Comparison of ENCODE assay signal across 9 cellular contexts in genomic region chr3:123449092-123449985, GRCh38. TPM values are rescaled to one million over a fixed set of nuclear protein-coding genes. Genes with fewer than 3 reads are reported as not detected.
DNase-seq lines count a peak whose midpoint lies in the region; ATAC-seq and TF ChIP-seq lines count a peak whose summit lies in the region.
"Had no signal": no experiment of that assay in that cellular context is flagged by ENCODE, and none has a peak within 500 bp of the region (broad histone marks: within the 10 kb centered on the region; RNA-seq: fewer than 3 reads in every experiment).

No MANE protein-coding gene starts in this region.

- no peak for TF ChIP-seq POLR2A in adrenal gland (IDR thresholded peaks at IDR 0.05)

- no peaks in the 10 kb centered on the region for H3K79me2 ChIP-seq in Karpas-422 (ENCODE audit: low read length)

- H3K4me3 ChIP-seq in adrenal gland (peak overlapping the region in 2 of 4 donors; percentile 49 to 81), iPS DF 6.9 (ENCODE audit: low read length) (peak overlapping the region; percentile 63; the same call in 1 of the 2 replicates), retinal pigment epithelial cell (ENCODE audit: low read length) (peak overlapping the region; percentile 49), Karpas-422 (ENCODE audit: low read length) (no peak overlapping the region)

- no peak for ATAC-seq in GM21390 (IDR thresholded peaks at IDR 0.05; ENCODE audit: unreplicated experiment)

- peaks cover 7% of the 10 kb centered on the region for H3K27me3 ChIP-seq in adrenal gland
- peaks cover 3% of the 10 kb centered on the region; the same call in 1 of the 2 replicates for H3K27me3 ChIP-seq in iPS DF 6.9 (ENCODE audit: control insufficient read depth, insufficient read depth, low read length)
- no peaks in the 10 kb centered on the region for H3K27me3 ChIP-seq in Karpas-422 (ENCODE audit: low read length)

- H3K27ac Mint-ChIP-seq in T-helper 2 cell treated with Interferon-gamma antibody and Interleukin-4, amounts not matched to agents 5 μg/mL and 100 μg/mL, for 36 hours = no peak overlapping the region

- WGBS in adrenal gland, 4 donors = 0 to 1% (median 0%) methylated on average over 1 to 102 of the region's 114 CpGs
- no CpG with 5 or more reads among the region's 114 CpGs for whole genome bisulfite sequencing in iPS DF 6.9 (ENCODE audit: insufficient coverage, insufficient read length)

- DNase-seq in ACHN (peak; percentile 9), GM13977 (ENCODE audit: low spot score) (peak; percentile 70), adrenal gland (peak in 4 of 7 donors; percentile 11 to 30 (median 26)), iPS DF 6.9 (ENCODE audit: low read depth, low spot score) (no peak), retinal pigment epithelial cell (ENCODE audit: low read depth) (no peak), Karpas-422 (no peak)
- no peak for DNase-seq in T-helper 2 cell treated with Interferon-gamma antibody and Interleukin-4, amounts not matched to agents 5 μg/mL and 100 μg/mL, for 36 hours (ENCODE audit: low spot score)

- in situ Hi-C loops in ACHN (cut with HindIII; ENCODE audit: low pct_ligation_motif_present, low pct_unique_long_range_greater_than_20kb, low sequenced_read_pairs) = no loop called here
- in situ Hi-C loops in GM13977 (cut with MboI; ENCODE audit: low pct_unique_long_range_greater_than_20kb, low sequenced_read_pairs, unreplicated experiment) = no loop called here

- no peak overlapping the region for H3K4me2 ChIP-seq in Karpas-422 (ENCODE audit: low read depth, low read length, poor library complexity, severe bottlenecking)

- H2AFZ ChIP-seq in Karpas-422 (ENCODE audit: low read length) = no peak overlapping the region

- H4K20me1 ChIP-seq in Karpas-422 (ENCODE audit: insufficient read depth, low read depth, low read length) = no peaks in the 10 kb centered on the region

- TF ChIP-seq CTCF in GM13977 (IDR thresholded peaks at IDR 0.05; ENCODE audit: extremely low read depth, insufficient read depth, missing control alignments) = no peak
- TF ChIP-seq CTCF in adrenal gland (IDR thresholded peaks at IDR 0.05) = no peak
- TF ChIP-seq CTCF in retinal pigment epithelial cell (conservative IDR thresholded peaks at IDR 0.05; ENCODE audit: low read depth, low read length) = no peak

- intact Hi-C loops in adrenal gland (cut with DNase I) = loop anchor here in 1 of 2 donors (5.0 kb wide), 1 partner anchor 122 kb away; no protein-coding TSS in a partner anchor

- H3K27ac ChIP-seq in adrenal gland (peak overlapping the region in 3 of 5 donors; percentile 47 to 77 (median 64)), iPS DF 6.9 (ENCODE audit: low read length) (no peak overlapping the region), Karpas-422 (ENCODE audit: low read length) (no peak overlapping the region)
- H3K27ac ChIP-seq: epithelial cell of prostate had no signal

- H3K9me3 ChIP-seq in adrenal gland (replicated peaks in 1 of 3) = no peaks in the 10 kb centered on the region
- H3K9me3 ChIP-seq in iPS DF 6.9 (ENCODE audit: control insufficient read depth, insufficient read depth, low read length) = 0 out of 2 replicates have a peak, but pooled peaks cover 1% of the 10 kb centered on the region
- no peaks in the 10 kb centered on the region for H3K9me3 ChIP-seq in Karpas-422 (ENCODE audit: low read length)

- no peak overlapping the region for H3K9ac ChIP-seq in Karpas-422 (ENCODE audit: low read length)

- H3K36me3 ChIP-seq in adrenal gland (replicated peaks in 1 of 2) (no peaks in the 10 kb centered on the region), iPS DF 6.9 (ENCODE audit: control insufficient read depth, insufficient read depth, low read length) (no peaks in the 10 kb centered on the region), Karpas-422 (ENCODE audit: insufficient read depth, low read length) (no peaks in the 10 kb centered on the region)

- peaks cover 1% of the 10 kb centered on the region for H3K36me3 Mint-ChIP-seq in T-helper 2 cell treated with Interferon-gamma antibody and Interleukin-4, amounts not matched to agents 5 μg/mL and 100 μg/mL, for 36 hours (ENCODE audit: low read depth)

- H3K4me3 Mint-ChIP-seq in T-helper 2 cell treated with Interferon-gamma antibody and Interleukin-4, amounts not matched to agents 5 μg/mL and 100 μg/mL, for 36 hours = no peak overlapping the region

- no peaks in the 10 kb centered on the region for H3K9me3 Mint-ChIP-seq in T-helper 2 cell treated with Interferon-gamma antibody and Interleukin-4, amounts not matched to agents 5 μg/mL and 100 μg/mL, for 36 hours

- peaks cover 60% of the 10 kb centered on the region for H3K27me3 Mint-ChIP-seq in T-helper 2 cell treated with Interferon-gamma antibody and Interleukin-4, amounts not matched to agents 5 μg/mL and 100 μg/mL, for 36 hours (ENCODE audit: low read depth)

- H3K9me2 ChIP-seq in Karpas-422 (replicated peaks; ENCODE audit: insufficient read depth, low read length) = no peaks in the 10 kb centered on the region

- no peaks in the 10 kb centered on the region for H3K4me1 Mint-ChIP-seq in T-helper 2 cell treated with Interferon-gamma antibody and Interleukin-4, amounts not matched to agents 5 μg/mL and 100 μg/mL, for 36 hours (ENCODE audit: low read depth)

- H3K4me1 ChIP-seq in adrenal gland (replicated peaks in 1 of 2) = peaks cover 0 to 9% of the 10 kb centered on the region in 2 donors
- peaks cover 5% of the 10 kb centered on the region; the same call in 1 of the 2 replicates for H3K4me1 ChIP-seq in iPS DF 6.9 (ENCODE audit: control insufficient read depth, insufficient read depth, low read length)
- no peaks in the 10 kb centered on the region for H3K4me1 ChIP-seq in Karpas-422 (ENCODE audit: low read length)

RNA-seq across cellular contexts. Expression of gene ADCY5, which starts 0.4 kb away (rescaled TPM):
- total RNA-seq in adrenal gland = 10 to 100 TPM in 1 of 8 donors, 1 to 10 TPM in 7; 2.8 to 12.4 (median 5.0) TPM
- polyA plus RNA-seq in adrenal gland = 1 to 10 TPM; 1.6 to 5.4 (median 4.1) TPM
- total RNA-seq in Karpas-422 (2014; rRNA removed; shearing (Covaris generic); ENCODE audit: low replicate concordance) = 0.14 TPM in 1 of 2 replicates, not detected in the other

Comparison
In these comparisons a context has a peak if more than half of its experiments do, and no peak if none do; other contexts are left out.
1. DNase-seq: peak in ACHN (single experiment), GM13977 (single experiment) and adrenal gland (4 of 7); none in iPS DF 6.9 (single experiment), retinal pigment epithelial cell (single experiment), T-helper 2 cell treated with Interferon-gamma antibody and Interleukin-4, amounts not matched to agents 5 μg/mL and 100 μg/mL, for 36 hours (single experiment) and Karpas-422 (single experiment).
2. H3K27ac ChIP-seq: peak in adrenal gland (3 of 5); none in iPS DF 6.9 (single experiment) and Karpas-422 (single experiment).